Comparison of ENCODE assay signal across 1 cellular context in genomic region chr20:35661908-35662307, GRCh38.
TF ChIP-seq lines count a peak whose summit lies in the region.

No MANE protein-coding gene starts in this region.

TF ChIP-seq in IMR-90, 13 proteins besides CTCF, POLR2A, EP300 and RAD21:
- TF ChIP-seq SMC3 (IDR thresholded peaks at IDR 0.05; ENCODE audit: low read depth, low read length): no peak
- no peak for TF ChIP-seq RCOR1 (IDR thresholded peaks at IDR 0.05; ENCODE audit: insufficient replicate concordance, low read length)
- TF ChIP-seq MAFK (IDR thresholded peaks at IDR 0.05; ENCODE audit: low read depth, low read length): no peak
- TF ChIP-seq BHLHE40 (IDR thresholded peaks at IDR 0.05; ENCODE audit: low read depth, low read length): no peak
- no peak for TF ChIP-seq NFE2L2 (IDR thresholded peaks at IDR 0.05; ENCODE audit: low read depth, low read length)
- no peak for TF ChIP-seq ELK1 (IDR thresholded peaks at IDR 0.05; ENCODE audit: borderline replicate concordance, low read depth, low read length)
- TF ChIP-seq MXI1 (IDR thresholded peaks at IDR 0.05; ENCODE audit: borderline replicate concordance, low read depth, low read length): no peak
- TF ChIP-seq FOS (IDR thresholded peaks at IDR 0.05; ENCODE audit: low read depth, low read length): no peak
- no peak for TF ChIP-seq CHD1 (IDR thresholded peaks at IDR 0.05; ENCODE audit: low read depth, low read length)
- no peak for TF ChIP-seq CEBPB (IDR thresholded peaks at IDR 0.05; ENCODE audit: low read depth, low read length)
- no peak for TF ChIP-seq MAZ (IDR thresholded peaks at IDR 0.05; ENCODE audit: borderline replicate concordance, low read depth, low read length)
- no peak for TF ChIP-seq RFX5 (IDR thresholded peaks at IDR 0.05; ENCODE audit: low read depth, low read length)
- no peak for TF ChIP-seq USF2 (IDR thresholded peaks at IDR 0.05; ENCODE audit: low read depth, low read length)
